ENCODE assay signal across 24 cellular contexts in genomic region chr10:35251373-35252100, GRCh38.
"Had no signal": no experiment of that assay in that cellular context is flagged by ENCODE, and none has a peak within 500 bp of the region (broad histone marks: within the 10 kb centered on the region; RNA-seq: fewer than 3 reads in every experiment).

No MANE protein-coding gene starts in this region.

- H3K27ac Mint-ChIP-seq: natural killer cell; stimulated activated effector memory CD8-positive, alpha-beta T cell treated with anti-CD3 and anti-CD28 coated beads, Interleukin-12 subunit alpha, Interleukin-12 subunit beta, amount 100 ng/mL, for 72 hours; type B pancreatic cell had no signal

- H3K36me3 Mint-ChIP-seq: natural killer cell; stimulated activated effector memory CD8-positive, alpha-beta T cell treated with anti-CD3 and anti-CD28 coated beads, Interleukin-12 subunit alpha, Interleukin-12 subunit beta, amount 100 ng/mL, for 72 hours; type B pancreatic cell had no signal

- ATAC-seq: esophagus mucosa; gastrocnemius medialis; left ventricle myocardium superior; lower lobe of right lung; natural killer cell; psoas muscle; right cardiac atrium; stimulated activated effector memory CD8-positive, alpha-beta T cell treated with anti-CD3 and anti-CD28 coated beads, Interleukin-12 subunit alpha, Interleukin-12 subunit beta, amount 100 ng/mL, for 72 hours had no signal

- H3K27me3 Mint-ChIP-seq: type B pancreatic cell had no signal

- H3K27ac ChIP-seq: dorsolateral prefrontal cortex, epithelial cell of prostate, gastrocnemius medialis, lower lobe of right lung, ovary, psoas muscle, sigmoid colon, testis, tibial artery had no signal

- H3K4me1 ChIP-seq: gastrocnemius medialis, lower lobe of right lung, psoas muscle, sigmoid colon, testis, tibial artery had no signal

- H3K36me3 ChIP-seq: gastrocnemius medialis, lower lobe of right lung, ovary, sigmoid colon, tibial artery had no signal

- H3K4me1 Mint-ChIP-seq: natural killer cell; stimulated activated effector memory CD8-positive, alpha-beta T cell treated with anti-CD3 and anti-CD28 coated beads, Interleukin-12 subunit alpha, Interleukin-12 subunit beta, amount 100 ng/mL, for 72 hours had no signal

- H3K4me3 Mint-ChIP-seq: natural killer cell; stimulated activated effector memory CD8-positive, alpha-beta T cell treated with anti-CD3 and anti-CD28 coated beads, Interleukin-12 subunit alpha, Interleukin-12 subunit beta, amount 100 ng/mL, for 72 hours; type B pancreatic cell had no signal

- H3K9me3 ChIP-seq: gastrocnemius medialis, lower lobe of right lung, ovary, psoas muscle, sigmoid colon, testis, tibial artery had no signal

- DNase-seq: dorsolateral prefrontal cortex; effector CD4-positive, alpha-beta T cell; foreskin fibroblast; gastrocnemius medialis; head of caudate nucleus; left ventricle myocardium superior; lower lobe of right lung; natural killer cell; occipital lobe; ovary; posterior cingulate gyrus; psoas muscle; right cardiac atrium; sigmoid colon; stimulated activated CD4-positive, alpha-beta T cell treated with anti-CD3 and anti-CD28 coated beads, Interleukin-2, amount 100 ng/mL, for 24 hours; stimulated activated CD4-positive, alpha-beta T cell treated with anti-CD3 and anti-CD28 coated beads, Interleukin-4, amount 100 ng/mL, for 24 hours; stimulated activated naive CD4-positive, alpha-beta T cell treated with Interleukin-2 at 50 U/mL for 16 hours; substantia nigra; testis; tibial artery had no signal

- H3K4me3 ChIP-seq: dorsolateral prefrontal cortex, gastrocnemius medialis, lower lobe of right lung, ovary, psoas muscle, sigmoid colon, testis, tibial artery had no signal

- H3K27me3 ChIP-seq: dorsolateral prefrontal cortex, gastrocnemius medialis, ovary, sigmoid colon, testis, tibial artery had no signal

- H3K9me3 Mint-ChIP-seq: natural killer cell; stimulated activated effector memory CD8-positive, alpha-beta T cell treated with anti-CD3 and anti-CD28 coated beads, Interleukin-12 subunit alpha, Interleukin-12 subunit beta, amount 100 ng/mL, for 72 hours had no signal
